ENCODE assay signal across 20 cellular contexts in the genomic region with DNA sequence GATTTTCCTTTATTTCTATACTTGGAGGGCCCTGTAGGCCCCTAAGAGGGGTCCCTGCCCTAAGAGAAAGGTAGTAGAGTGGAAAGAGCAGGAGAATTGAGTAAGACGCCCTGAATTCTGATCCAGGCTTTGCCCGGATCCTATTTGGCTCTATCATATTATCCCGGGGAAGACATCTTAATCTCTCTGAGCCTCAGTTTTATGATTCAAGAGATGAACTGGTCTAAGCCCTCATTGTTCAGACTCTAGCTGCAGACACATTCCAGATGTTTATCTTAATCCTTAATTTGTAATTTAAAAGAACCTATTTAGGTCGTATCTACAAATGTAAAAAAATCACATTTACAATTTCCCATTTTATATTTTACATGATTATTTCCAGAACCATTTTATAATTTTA.
"Had no signal": no experiment of that assay in that cellular context is flagged by ENCODE, and none has a peak within 500 bp of the region (broad histone marks: within the 10 kb centered on the region; RNA-seq: fewer than 3 reads in every experiment).

No MANE protein-coding gene starts in this region.

- FAIRE-seq: colon, frontal cortex had no signal

- ATAC-seq: heart left ventricle; mucosa of descending colon; naive thymus-derived CD8-positive, alpha-beta T cell had no signal

- H3K4me1 Mint-ChIP-seq: neural progenitor cell had no signal

- H3K36me3 ChIP-seq: heart left ventricle, neural progenitor cell, ovary, right atrium auricular region, sigmoid colon, stomach, thoracic aorta, transverse colon had no signal

- DNase-seq: dermis blood vessel endothelial cell; heart left ventricle; hippocampal formation; kidney glomerular epithelial cell; mucosa of descending colon; naive thymus-derived CD8-positive, alpha-beta T cell; nucleus accumbens; ovary; sigmoid colon; stimulated activated CD4-positive, alpha-beta T cell treated with anti-CD3 and anti-CD28 coated beads, Interleukin-12 subunit alpha, Interleukin-12 subunit beta, amount 100 ng/mL, for 4 hours; stimulated activated naive CD4-positive, alpha-beta T cell; stomach; substantia nigra; transverse colon had no signal

- H3K4me3 Mint-ChIP-seq: naive thymus-derived CD8-positive, alpha-beta T cell; neural progenitor cell had no signal

- H3K4me3 ChIP-seq: heart left ventricle, mucosa of descending colon, neural progenitor cell, ovary, right atrium auricular region, sigmoid colon, skin epidermis, stomach, thoracic aorta, transverse colon had no signal

- H3K27ac ChIP-seq: heart left ventricle, neural progenitor cell, ovary, right atrium auricular region, sigmoid colon, skin epidermis, stomach, thoracic aorta, transverse colon had no signal

- H3K27ac Mint-ChIP-seq: naive thymus-derived CD8-positive, alpha-beta T cell; neural progenitor cell had no signal

- H3K9me3 ChIP-seq: mucosa of descending colon, ovary, right atrium auricular region, sigmoid colon, stomach, thoracic aorta, transverse colon had no signal

- H3K4me2 ChIP-seq: neural progenitor cell had no signal

- H3K9ac ChIP-seq: neural progenitor cell had no signal

- H3K4me1 ChIP-seq: neural progenitor cell, right atrium auricular region, stomach, transverse colon had no signal

- H3K27me3 ChIP-seq: heart left ventricle, neural progenitor cell, ovary, right atrium auricular region, sigmoid colon, stomach, transverse colon had no signal
